Comparison of ENCODE assay signal across 7 cellular contexts in the genomic region with DNA sequence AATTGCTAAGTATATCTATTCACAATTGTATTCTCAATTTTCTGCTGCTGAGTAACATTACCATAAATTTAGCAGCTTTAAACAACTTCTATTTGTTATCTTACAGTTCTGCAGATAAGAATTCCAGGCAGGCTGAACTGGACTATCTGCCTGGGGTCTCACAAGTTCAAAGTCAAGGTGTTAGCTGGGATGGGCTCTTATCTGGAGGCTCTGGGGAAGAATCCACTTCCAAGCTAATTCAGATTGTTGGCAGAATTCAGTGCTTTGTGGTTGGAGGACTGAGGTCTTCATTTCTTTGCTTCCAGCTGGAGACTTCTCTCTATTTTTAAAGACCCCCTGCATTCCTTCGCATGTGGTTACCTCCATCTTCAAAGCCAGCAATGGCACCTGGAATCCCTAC.
"Had no signal": no experiment of that assay in that cellular context is flagged by ENCODE, and none has a peak within 500 bp of the region (broad histone marks: within the 10 kb centered on the region; RNA-seq: fewer than 3 reads in every experiment).

No MANE protein-coding gene starts in this region.

- H3K4me3 Mint-ChIP-seq: IgD-negative memory B cell had no signal

- ATAC-seq: HepG2, K562 had no signal

- H3K36me3 Mint-ChIP-seq: IgD-negative memory B cell had no signal

- H3K27ac Mint-ChIP-seq: IgD-negative memory B cell had no signal

- H3K27me3 Mint-ChIP-seq: IgD-negative memory B cell had no signal

- H3K27ac ChIP-seq: HL-60 had no signal

- H3K4me3 ChIP-seq: K562 had no signal

- H3K4me1 Mint-ChIP-seq: IgD-negative memory B cell had no signal

- DNase-seq: IMR-90, KBM-7, KG1 had no signal
